Comparison of ENCODE assay signal across 11 cellular contexts in genomic region chr3:7781395-7781794, GRCh38.
"Had no signal": no experiment of that assay in that cellular context is flagged by ENCODE, and none has a peak within 500 bp of the region (broad histone marks: within the 10 kb centered on the region; RNA-seq: fewer than 3 reads in every experiment).

No MANE protein-coding gene starts in this region.

- FAIRE-seq: H1, H54 had no signal

- H3K4me1 ChIP-seq: HAP-1 had no signal

- H3K4me1 Mint-ChIP-seq: GM23338 had no signal

- DNase-seq: GM23248, GOT3, H7, H9, HCEC 1CT, HFFc6 had no signal

- H3K4me3 ChIP-seq: GM23248, GM23338, HAP-1 had no signal

- H3K27ac ChIP-seq: GM23248 had no signal

- H3K4me3 Mint-ChIP-seq: GM23338, H9, HFFc6 had no signal

- ATAC-seq: GM23338, HCT116 had no signal

- H3K27ac Mint-ChIP-seq: GM23338, H9, HFFc6 had no signal

- H3K36me3 ChIP-seq: HAP-1 had no signal

- H3K9me3 ChIP-seq: HAP-1 had no signal
